9 cellular contexts compared by ENCODE assay signal in genomic region chr12:90945070-90945649, GRCh38. TPM values are rescaled to one million over a fixed set of nuclear protein-coding genes. Genes with fewer than 3 reads are reported as not detected.
A peak's percentile ranks its signal among the peaks of the same experiment; 100 is the strongest.
DNase-seq lines count a peak whose midpoint lies in the region; ATAC-seq, FAIRE-seq and TF ChIP-seq lines count a peak whose summit lies in the region.
"Had no signal": no experiment of that assay in that cellular context is flagged by ENCODE, and none has a peak within 500 bp of the region (broad histone marks: within the 10 kb centered on the region; RNA-seq: fewer than 3 reads in every experiment).

No MANE protein-coding gene starts in this region.

- TF ChIP-seq POLR2A in right lobe of liver (IDR thresholded peaks at IDR 0.05): no peak

- no peak for DNase-seq in Right ventricle myocardium superior
- DNase-seq in right cardiac atrium: no peak
- peak; percentile 7 for DNase-seq in NCI-H1417 treated with DMSO at 0.1 percent for 48 hours (lab: John Stamatoyannopoulos, UW)
- DNase-seq in astrocyte (ENCODE audit: low read depth): peak; percentile 12
- DNase-seq in right lobe of liver: no peak
- no peak for DNase-seq in 8988T
- no peak for DNase-seq in stimulated activated CD4-positive, alpha-beta T cell treated with anti-CD3 and anti-CD28 coated beads, Interleukin-4, amount 100 ng/mL, for 4 hours

- no peak overlapping the region for H3K9ac ChIP-seq in astrocyte (ENCODE audit: low read length)

- intact Hi-C loops in Right ventricle myocardium superior (cut with DNase I): no loop called here
- intact Hi-C loops in right cardiac atrium (cut with DNase I): no loop called here
- intact Hi-C loops in right lobe of liver (cut with DNase I): no loop called here

- no peak overlapping the region for H3K4me2 ChIP-seq in astrocyte (ENCODE audit: low read length)

- no peak overlapping the region for H2AFZ ChIP-seq in astrocyte (ENCODE audit: low read depth, low read length)

- H3K27ac Mint-ChIP-seq in astrocyte (ENCODE audit: unreplicated experiment): no peak overlapping the region

- ATAC-seq in Right ventricle myocardium superior (ENCODE audit: poor library complexity): peak; percentile 53
- ATAC-seq in right cardiac atrium: no peak
- ATAC-seq in HG02623 (IDR thresholded peaks at IDR 0.05; ENCODE audit: unreplicated experiment): peak; percentile 70
- peak; percentile 53 to 64 (median 59) for ATAC-seq in right lobe of liver

- H3K9me3 Mint-ChIP-seq in astrocyte (ENCODE audit: unreplicated experiment): no peaks in the 10 kb centered on the region

- H3K4me1 ChIP-seq in right cardiac atrium (ENCODE audit: control insufficient read depth, insufficient read depth, low read length): no peaks in the 10 kb centered on the region
- H3K4me1 ChIP-seq in astrocyte (ENCODE audit: insufficient read depth, low read length): no peaks in the 10 kb centered on the region
- H3K4me1 ChIP-seq in right lobe of liver: no peaks in the 10 kb centered on the region

- H3K79me2 ChIP-seq in astrocyte (ENCODE audit: insufficient read depth, low read length): no peaks in the 10 kb centered on the region

- peak; percentile 13 for FAIRE-seq in astrocyte (lab: Jason Lieb, UNC)

- no peaks in the 10 kb centered on the region for H3K4me1 Mint-ChIP-seq in astrocyte (ENCODE audit: low read depth, unreplicated experiment)

- 46% methylated on average over 1 of the region's 1 CpG for WGBS in right cardiac atrium
- 30% methylated on average over 1 of the region's 1 CpG for WGBS in right lobe of liver (ENCODE audit: insufficient coverage, low coverage, low lambda C conversion rate, missing lambda C conversion rate)

- H3K4me3 ChIP-seq in right cardiac atrium (ENCODE audit: low read length) (no peak overlapping the region), astrocyte (ENCODE audit: insufficient read depth, low read depth, low read length) (no peak overlapping the region), right lobe of liver (no peak overlapping the region)

- H3K4me3 Mint-ChIP-seq in astrocyte (ENCODE audit: unreplicated experiment): no peak overlapping the region

- H3K36me3 ChIP-seq in astrocyte (ENCODE audit: insufficient read depth, low read length) (no peaks in the 10 kb centered on the region), right lobe of liver (no peaks in the 10 kb centered on the region)

- H4K20me1 ChIP-seq in astrocyte (ENCODE audit: insufficient read depth, low read length): no peaks in the 10 kb centered on the region

- TF ChIP-seq CTCF in astrocyte (IDR thresholded peaks at IDR 0.05; ENCODE audit: insufficient read depth, low read depth, low read length) (peak; percentile 44), right lobe of liver (IDR thresholded peaks at IDR 0.05) (peak; percentile 36 to 58 (median 55))

- H3K27me3 ChIP-seq in right cardiac atrium (ENCODE audit: control insufficient read depth, insufficient read depth) (no peaks in the 10 kb centered on the region), astrocyte (ENCODE audit: insufficient read depth, low read length) (no peaks in the 10 kb centered on the region), right lobe of liver (no peaks in the 10 kb centered on the region)

- H3K27ac ChIP-seq in right cardiac atrium (ENCODE audit: low read length) (no peak overlapping the region), astrocyte (ENCODE audit: low read depth, low read length) (no peak overlapping the region), right lobe of liver (no peak overlapping the region)

- H3K27me3 Mint-ChIP-seq in astrocyte (ENCODE audit: low read depth, unreplicated experiment): no peaks in the 10 kb centered on the region

- no peaks in the 10 kb centered on the region for H3K9me3 ChIP-seq in right cardiac atrium (ENCODE audit: control insufficient read depth, low read length)
- H3K9me3 ChIP-seq in astrocyte (ENCODE audit: insufficient read depth, low read depth, low read length): no peaks in the 10 kb centered on the region
- H3K9me3 ChIP-seq in right lobe of liver: no peaks in the 10 kb centered on the region

- no peaks in the 10 kb centered on the region for H3K36me3 Mint-ChIP-seq in astrocyte (ENCODE audit: low read depth, unreplicated experiment)

RNA-seq across cellular contexts. Expression of gene CCER1, which starts 9.8 kb away (rescaled TPM):
- total RNA-seq in Right ventricle myocardium superior (not detected), right cardiac atrium (not detected), astrocyte (not detected in 2 replicates), right lobe of liver (not detected)
- polyA plus RNA-seq in right cardiac atrium: not detected
- polyA plus RNA-seq: adipose tissue had no signal

RNA-seq across cellular contexts. Expression of gene EPYC, which starts 59.6 kb away (rescaled TPM):
- total RNA-seq in Right ventricle myocardium superior (not detected), right cardiac atrium (not detected), astrocyte (0.26 and 0.39 TPM in 2 replicates), right lobe of liver (not detected)
- 0.09 TPM for polyA plus RNA-seq in right cardiac atrium

Comparison
In these comparisons a context has a peak if more than half of its experiments do, and no peak if none do; other contexts are left out.
1. ATAC-seq: peak in Right ventricle myocardium superior (single experiment), HG02623 (single experiment) and right lobe of liver (4 of 4); none in right cardiac atrium (0 of 2).
2. DNase-seq: peak in NCI-H1417 treated with DMSO at 0.1 percent for 48 hours (single experiment) and astrocyte (single experiment); none in Right ventricle myocardium superior (single experiment), right cardiac atrium (0 of 3), right lobe of liver (0 of 3), 8988T (single experiment) and stimulated activated CD4-positive, alpha-beta T cell treated with anti-CD3 and anti-CD28 coated beads, Interleukin-4, amount 100 ng/mL, for 4 hours (0 of 2).